11 cellular contexts compared by ENCODE assay signal in the genomic region with DNA sequence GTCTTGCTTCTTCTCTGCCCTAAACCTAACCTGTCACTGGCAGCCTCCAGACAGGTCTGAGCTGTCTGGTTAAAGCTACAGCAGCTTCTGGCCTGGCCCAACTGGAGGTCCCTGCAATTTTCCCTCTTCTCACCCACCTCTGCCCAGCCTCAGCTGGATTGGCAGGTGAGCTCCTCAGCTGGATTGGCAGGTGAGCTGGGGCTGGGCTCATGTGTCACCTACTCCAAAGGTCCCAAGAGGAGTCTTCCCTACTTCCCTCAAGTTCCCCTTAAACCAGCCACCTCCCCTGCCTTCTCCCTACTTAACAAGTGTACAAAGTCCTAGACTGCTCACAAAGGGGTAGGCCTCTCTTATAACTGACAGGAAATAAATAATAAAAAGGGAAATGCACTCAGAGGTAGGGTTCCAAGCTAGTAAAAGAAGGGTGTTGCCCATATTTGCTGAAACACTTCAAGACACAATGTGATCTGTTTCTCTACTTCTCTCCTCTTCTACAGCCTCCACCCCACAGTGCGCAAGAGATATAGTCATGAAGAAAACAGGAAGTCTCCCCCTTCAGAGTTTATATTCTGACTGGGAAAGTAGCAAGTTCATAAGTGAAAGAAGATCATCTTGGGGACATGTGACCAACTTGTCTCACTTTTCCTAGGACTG. TPM values are rescaled to one million over a fixed set of nuclear protein-coding genes. Genes with fewer than 3 reads are reported as not detected.
DNase-seq lines count a peak whose midpoint lies in the region; ATAC-seq lines count a peak whose summit lies in the region.
"Had no signal": no experiment of that assay in that cellular context is flagged by ENCODE, and none has a peak within 500 bp of the region (broad histone marks: within the 10 kb centered on the region; RNA-seq: fewer than 3 reads in every experiment).

A gene with protein sequence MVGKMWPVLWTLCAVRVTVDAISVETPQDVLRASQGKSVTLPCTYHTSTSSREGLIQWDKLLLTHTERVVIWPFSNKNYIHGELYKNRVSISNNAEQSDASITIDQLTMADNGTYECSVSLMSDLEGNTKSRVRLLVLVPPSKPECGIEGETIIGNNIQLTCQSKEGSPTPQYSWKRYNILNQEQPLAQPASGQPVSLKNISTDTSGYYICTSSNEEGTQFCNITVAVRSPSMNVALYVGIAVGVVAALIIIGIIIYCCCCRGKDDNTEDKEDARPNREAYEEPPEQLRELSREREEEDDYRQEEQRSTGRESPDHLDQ (minus strand): TSS at position 89 of the 654 bp plus-strand sequence. CDS start 90 bp downstream, outside the sequence.

- no peaks in the 10 kb centered on the region for H3K9me3 Mint-ChIP-seq in activated naive CD8-positive, alpha-beta T cell treated with anti-CD3 and anti-CD28 coated beads for 36 hours

- no peak within 1 kb of the TSS for H2BK15ac ChIP-seq in neuronal stem cell (ENCODE audit: low read length)

- no peak within 1 kb of the TSS for H3K4me2 ChIP-seq in neuronal stem cell (ENCODE audit: insufficient read depth, low read length, poor library complexity, severe bottlenecking)
- H3K4me2 ChIP-seq: KMS-11 had no signal

- H3K36me3 ChIP-seq in neuronal stem cell (replicated peaks in 1 of 2; ENCODE audit: control insufficient read depth in 2 of 2, insufficient read depth in 2 of 2, low read length in 2 of 2) = no peaks in the 10 kb centered on the region
- H3K36me3 ChIP-seq: cardiac muscle cell had no signal

- no peak within 1 kb of the TSS for H3K4ac ChIP-seq in neuronal stem cell (ENCODE audit: low read length)

- WGBS in neuronal stem cell (ENCODE audit: extremely low coverage in 2 of 2, insufficient read length in 2 of 2, insufficient replicate concordance in 1 of 2), 2 donors = no CpG with 5 or more reads among the region's 1 CpG

- DNase-seq in activated T-cell treated with anti-CD3 and anti-CD28 coated beads, Interleukin-2, amount 50 U/mL, for 1 hour = peak; percentile 32
- DNase-seq in activated T-cell treated with anti-CD3 and anti-CD28 coated beads for 4 hours (no peak), LoVo (ENCODE audit: low spot score) (peak; percentile 75), neuronal stem cell (ENCODE audit: low spot score) (no peak), kidney tubule cell (ENCODE audit: low spot score) (no peak)
- DNase-seq in activated naive CD8-positive, alpha-beta T cell treated with anti-CD3 and anti-CD28 coated beads for 36 hours = no peak
- no peak for DNase-seq in stimulated activated naive CD8-positive, alpha-beta T cell treated with anti-CD3 and anti-CD28 coated beads, Interleukin-15, Interleukin-2, amounts not matched to agents 100 U/mL and 50 U/mL, for 24 hours
- DNase-seq in effector CD4-positive, alpha-beta T cell = no peak

- H3K9ac ChIP-seq in neuronal stem cell (ENCODE audit: low read depth, low read length, poor library complexity) = no peak within 1 kb of the TSS
- H3K9ac ChIP-seq: KMS-11 had no signal

- H3K14ac ChIP-seq in neuronal stem cell (ENCODE audit: low read length) = no peak within 1 kb of the TSS

- peaks cover 0 to 7% (median 0%) of the 10 kb centered on the region in 3 experiments for H3K27me3 ChIP-seq in neuronal stem cell (ENCODE audit: control insufficient read depth in 3 of 3, insufficient read depth in 3 of 3, low read depth in 1 of 3, low read length in 3 of 3)
- H3K27me3 ChIP-seq: cardiac muscle cell had no signal

- no peak within 1 kb of the TSS for H2BK5ac ChIP-seq in neuronal stem cell (ENCODE audit: low read length)

- H3K4me3 Mint-ChIP-seq in activated naive CD8-positive, alpha-beta T cell treated with anti-CD3 and anti-CD28 coated beads for 36 hours = peak within 1 kb of the TSS; percentile 29

- no peak within 1 kb of the TSS for H4K8ac ChIP-seq in neuronal stem cell (ENCODE audit: low read depth, low read length)

- no peaks in the 10 kb centered on the region for H3K27me3 Mint-ChIP-seq in activated naive CD8-positive, alpha-beta T cell treated with anti-CD3 and anti-CD28 coated beads for 36 hours

- H2AK5ac ChIP-seq in neuronal stem cell (ENCODE audit: low read depth, low read length) = no peak within 1 kb of the TSS

- no peak within 1 kb of the TSS for H2BK120ac ChIP-seq in neuronal stem cell (ENCODE audit: low read depth, low read length)

- ATAC-seq in stimulated activated naive CD8-positive, alpha-beta T cell treated with anti-CD3 and anti-CD28 coated beads, Interleukin-15, Interleukin-2, amounts not matched to agents 100 U/mL and 50 U/mL, for 24 hours = peak; percentile 50

- H3K27ac ChIP-seq in neuronal stem cell (replicated peaks; ENCODE audit: low read length) = no peak within 1 kb of the TSS
- H3K27ac ChIP-seq: cardiac muscle cell, KMS-11 had no signal

- H3K79me1 ChIP-seq in neuronal stem cell (ENCODE audit: low read depth, low read length) = no peaks in the 10 kb centered on the region

- no peak within 1 kb of the TSS for H3K18ac ChIP-seq in neuronal stem cell (ENCODE audit: low read length)

- peaks cover 5% of the 10 kb centered on the region for H3K36me3 Mint-ChIP-seq in activated naive CD8-positive, alpha-beta T cell treated with anti-CD3 and anti-CD28 coated beads for 36 hours

- H3K9me3 ChIP-seq in neuronal stem cell (replicated peaks in 1 of 2; ENCODE audit: control insufficient read depth in 2 of 2, insufficient read depth in 1 of 2, low read depth in 1 of 2, low read length in 2 of 2) = peaks cover 0 to 1% of the 10 kb centered on the region in 2 donors

- H2BK12ac ChIP-seq in neuronal stem cell (ENCODE audit: low read length) = no peak within 1 kb of the TSS

- peaks cover 16% of the 10 kb centered on the region for H3K4me1 Mint-ChIP-seq in activated naive CD8-positive, alpha-beta T cell treated with anti-CD3 and anti-CD28 coated beads for 36 hours

- peak within 1 kb of the TSS; percentile 86 for H3K27ac Mint-ChIP-seq in activated naive CD8-positive, alpha-beta T cell treated with anti-CD3 and anti-CD28 coated beads for 36 hours

- H4K91ac ChIP-seq in neuronal stem cell (ENCODE audit: low read depth, low read length, poor library complexity) = no peak within 1 kb of the TSS

- H2AFZ ChIP-seq in neuronal stem cell (ENCODE audit: low read length) = no peak within 1 kb of the TSS

- H3K23ac ChIP-seq in neuronal stem cell (ENCODE audit: low read depth, low read length, poor library complexity) = no peak within 1 kb of the TSS

- peaks cover 0 to 5% of the 10 kb centered on the region in 2 donors for H3K4me1 ChIP-seq in neuronal stem cell (ENCODE audit: control insufficient read depth in 2 of 2, insufficient read depth in 1 of 2, low read depth in 1 of 2, low read length in 2 of 2)

- no peak within 1 kb of the TSS for H3K4me3 ChIP-seq in neuronal stem cell (ENCODE audit: low read length in 2 of 2)
- H3K4me3 ChIP-seq: cardiac muscle cell had no signal

RNA-seq across cellular contexts. Expression of the gene that starts here (rescaled TPM):
- not detected for total RNA-seq in activated naive CD8-positive, alpha-beta T cell treated with anti-CD3 and anti-CD28 coated beads for 36 hours
- 1.4 TPM for polyA plus RNA-seq in neuronal stem cell (2013, experiment 1 of 2)
- polyA plus RNA-seq in neuronal stem cell (2013, experiment 2 of 2) = 1.4 TPM
- polyA plus RNA-seq: AG04450 had no signal

Comparison
In these comparisons a context has a peak if more than half of its experiments do, and no peak if none do; other contexts are left out.
1. DNase-seq: peak in activated T-cell treated with anti-CD3 and anti-CD28 coated beads, Interleukin-2, amount 50 U/mL, for 1 hour (single experiment) and LoVo (single experiment); none in activated T-cell treated with anti-CD3 and anti-CD28 coated beads for 4 hours (single experiment), activated naive CD8-positive, alpha-beta T cell treated with anti-CD3 and anti-CD28 coated beads for 36 hours (single experiment), stimulated activated naive CD8-positive, alpha-beta T cell treated with anti-CD3 and anti-CD28 coated beads, Interleukin-15, Interleukin-2, amounts not matched to agents 100 U/mL and 50 U/mL, for 24 hours (single experiment), neuronal stem cell (single experiment), effector CD4-positive, alpha-beta T cell (single experiment) and kidney tubule cell (single experiment).